2 cellular contexts compared by ENCODE assay signal in genomic region chr21:39020751-39021474, GRCh38.
TF ChIP-seq lines count a peak whose summit lies in the region.

No MANE protein-coding gene starts in this region.

TF ChIP-seq in HCT116, 20 proteins besides CTCF, POLR2A, EP300 and RAD21 (continued from another document):
- TF ChIP-seq, protein P1, sequence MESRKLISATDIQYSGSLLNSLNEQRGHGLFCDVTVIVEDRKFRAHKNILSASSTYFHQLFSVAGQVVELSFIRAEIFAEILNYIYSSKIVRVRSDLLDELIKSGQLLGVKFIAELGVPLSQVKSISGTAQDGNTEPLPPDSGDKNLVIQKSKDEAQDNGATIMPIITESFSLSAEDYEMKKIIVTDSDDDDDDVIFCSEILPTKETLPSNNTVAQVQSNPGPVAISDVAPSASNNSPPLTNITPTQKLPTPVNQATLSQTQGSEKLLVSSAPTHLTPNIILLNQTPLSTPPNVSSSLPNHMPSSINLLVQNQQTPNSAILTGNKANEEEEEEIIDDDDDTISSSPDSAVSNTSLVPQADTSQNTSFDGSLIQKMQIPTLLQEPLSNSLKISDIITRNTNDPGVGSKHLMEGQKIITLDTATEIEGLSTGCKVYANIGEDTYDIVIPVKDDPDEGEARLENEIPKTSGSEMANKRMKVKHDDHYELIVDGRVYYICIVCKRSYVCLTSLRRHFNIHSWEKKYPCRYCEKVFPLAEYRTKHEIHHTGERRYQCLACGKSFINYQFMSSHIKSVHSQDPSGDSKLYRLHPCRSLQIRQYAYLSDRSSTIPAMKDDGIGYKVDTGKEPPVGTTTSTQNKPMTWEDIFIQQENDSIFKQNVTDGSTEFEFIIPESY (IDR thresholded peaks at IDR 0.05; ENCODE audit: extremely low read depth, insufficient replicate concordance, low read length) = no peak
- TF ChIP-seq ZFX (IDR thresholded peaks at IDR 0.05) = no peak
- TF ChIP-seq SIN3A (IDR thresholded peaks at IDR 0.05; ENCODE audit: low read depth) = no peak
- no peak for TF ChIP-seq JUND (IDR thresholded peaks at IDR 0.05)
- no peak for TF ChIP-seq YY1 (IDR thresholded peaks at IDR 0.05; ENCODE audit: extremely low read depth, insufficient replicate concordance, low read depth, low read length)
- TF ChIP-seq SP1 (IDR thresholded peaks at IDR 0.05; ENCODE audit: low read depth) = no peak
- no peak for TF ChIP-seq SRF (IDR thresholded peaks at IDR 0.05; ENCODE audit: low read depth)
- no peak for TF ChIP-seq FOSL1 (IDR thresholded peaks at IDR 0.05; ENCODE audit: low read depth)
- TF ChIP-seq REST (IDR thresholded peaks at IDR 0.05; ENCODE audit: low read depth) = no peak
- no peak for TF ChIP-seq ELF1 (IDR thresholded peaks at IDR 0.05; ENCODE audit: borderline replicate concordance, low read depth)
- TF ChIP-seq EZH2phosphoT487 (IDR thresholded peaks at IDR 0.05; ENCODE audit: borderline replicate concordance) = no peak
- no peak for TF ChIP-seq EGR1 (IDR thresholded peaks at IDR 0.05; ENCODE audit: low read depth)
- no peak for TF ChIP-seq MAX (IDR thresholded peaks at IDR 0.05)
- no peak for TF ChIP-seq ATF3 (IDR thresholded peaks at IDR 0.05)
- TF ChIP-seq CBX3 (IDR thresholded peaks at IDR 0.05; ENCODE audit: low read depth) = no peak
TF ChIP-seq in HCT116: peak in this region for 0.

TF ChIP-seq in WTC11, 78 proteins besides CTCF, POLR2A, EP300 and RAD21 (continued from another document):
- TF ChIP-seq, protein P2, sequence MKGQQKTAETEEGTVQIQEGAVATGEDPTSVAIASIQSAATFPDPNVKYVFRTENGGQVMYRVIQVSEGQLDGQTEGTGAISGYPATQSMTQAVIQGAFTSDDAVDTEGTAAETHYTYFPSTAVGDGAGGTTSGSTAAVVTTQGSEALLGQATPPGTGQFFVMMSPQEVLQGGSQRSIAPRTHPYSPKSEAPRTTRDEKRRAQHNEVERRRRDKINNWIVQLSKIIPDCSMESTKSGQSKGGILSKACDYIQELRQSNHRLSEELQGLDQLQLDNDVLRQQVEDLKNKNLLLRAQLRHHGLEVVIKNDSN (CRISPR knock-in tag; IDR thresholded peaks at IDR 0.05) = no peak
- TF ChIP-seq SMAD3 (CRISPR knock-in tag; IDR thresholded peaks at IDR 0.05; ENCODE audit: borderline replicate concordance) = no peak
TF ChIP-seq in WTC11: peak in this region for 0.
